In genomic region chr1:199684686-199685273, GRCh38 we compare ENCODE assay signal across 8 cellular contexts.
DNase-seq lines count a peak whose midpoint lies in the region; ATAC-seq and TF ChIP-seq lines count a peak whose summit lies in the region.

No MANE protein-coding gene starts in this region.

- no peaks in the 10 kb centered on the region for H3K9me3 Mint-ChIP-seq in activated naive CD4-positive, alpha-beta T cell treated with anti-CD3 and anti-CD28 coated beads, Interleukin-2, amount 10 ng/mL, durations not matched to agents 7 days and 5 days
- H3K9me3 Mint-ChIP-seq in brain = no peaks in the 10 kb centered on the region

- H3K4me1 ChIP-seq in thoracic aorta (ENCODE audit: control insufficient read depth in 1 of 2, low read depth in 2 of 2) = no peaks in the 10 kb centered on the region

- H3K4me3 ChIP-seq in kidney epithelial cell (ENCODE audit: low read depth, low read length) (no peak overlapping the region), thoracic aorta (no peak overlapping the region)

- no peak overlapping the region for H3K27ac Mint-ChIP-seq in activated naive CD4-positive, alpha-beta T cell treated with anti-CD3 and anti-CD28 coated beads, Interleukin-2, amount 10 ng/mL, durations not matched to agents 7 days and 5 days
- no peak overlapping the region for H3K27ac Mint-ChIP-seq in brain

- H3K27ac ChIP-seq in thoracic aorta = no peak overlapping the region

- no peaks in the 10 kb centered on the region for H3K9me3 ChIP-seq in thoracic aorta

- no peaks in the 10 kb centered on the region for H3K27me3 ChIP-seq in kidney epithelial cell (ENCODE audit: control insufficient read depth, insufficient read depth, low read length)
- no peaks in the 10 kb centered on the region for H3K27me3 ChIP-seq in thoracic aorta (replicated peaks; ENCODE audit: insufficient read depth)

- H3K4me1 Mint-ChIP-seq in activated naive CD4-positive, alpha-beta T cell treated with anti-CD3 and anti-CD28 coated beads, Interleukin-2, amount 10 ng/mL, durations not matched to agents 7 days and 5 days = no peaks in the 10 kb centered on the region
- H3K4me1 Mint-ChIP-seq in brain = peaks cover 32% of the 10 kb centered on the region

- no peak overlapping the region for H3K4me3 Mint-ChIP-seq in activated naive CD4-positive, alpha-beta T cell treated with anti-CD3 and anti-CD28 coated beads, Interleukin-2, amount 10 ng/mL, durations not matched to agents 7 days and 5 days
- no peak overlapping the region for H3K4me3 Mint-ChIP-seq in brain

- peak; percentile 95 for ATAC-seq in GM21529 (IDR thresholded peaks at IDR 0.05; ENCODE audit: unreplicated experiment)
- ATAC-seq in thoracic aorta (ENCODE audit: insufficient number of reproducible peaks, low FRiP score, low read depth) = no peak

- peak; percentile 90 to 94 for TF ChIP-seq CTCF in brain (conservative IDR thresholded peaks at IDR 0.05)
- peak; percentile 78 for TF ChIP-seq CTCF in kidney epithelial cell (IDR thresholded peaks at IDR 0.05; ENCODE audit: insufficient read depth, low read length, poor library complexity, severe bottlenecking)
- TF ChIP-seq CTCF in thoracic aorta (IDR thresholded peaks at IDR 0.05) = peak; percentile 32

- H3K36me3 Mint-ChIP-seq in activated naive CD4-positive, alpha-beta T cell treated with anti-CD3 and anti-CD28 coated beads, Interleukin-2, amount 10 ng/mL, durations not matched to agents 7 days and 5 days = no peaks in the 10 kb centered on the region
- H3K36me3 Mint-ChIP-seq in brain = no peaks in the 10 kb centered on the region

- CTCF ChIA-PET in activated naive CD4-positive, alpha-beta T cell treated with anti-CD3 and anti-CD28 coated beads, Interleukin-2, amount 10 ng/mL, durations not matched to agents 7 days and 5 days (lab: Charles Lee) = interaction anchor here (0.6 to 2.1 kb wide), 6 partner anchors 287 to 824 kb away, joined by 3 to 16 read pairs (median 4); no protein-coding TSS in a partner anchor

- peak; percentile 27 for DNase-seq in activated naive CD4-positive, alpha-beta T cell treated with anti-CD3 and anti-CD28 coated beads, Interleukin-2, amount 10 ng/mL, durations not matched to agents 7 days and 5 days
- DNase-seq in activated naive CD4-positive, alpha-beta T cell treated with anti-CD3 and anti-CD28 coated beads, Interleukin-2, amount 50 U/mL, for 16 hours = no peak
- peak; percentile 88 for DNase-seq in HT-29 (ENCODE audit: low spot score)
- peak; percentile 61 for DNase-seq in NCI-H774 (lab: John Stamatoyannopoulos, UW)
- no peak for DNase-seq in kidney epithelial cell (ENCODE audit: low read depth)
- no peak for DNase-seq in thoracic aorta (ENCODE audit: low spot score)

- no peaks in the 10 kb centered on the region for H3K36me3 ChIP-seq in kidney epithelial cell (ENCODE audit: control insufficient read depth, insufficient read depth, low read length)
- no peaks in the 10 kb centered on the region for H3K36me3 ChIP-seq in thoracic aorta

- peaks cover 3% of the 10 kb centered on the region for H3K27me3 Mint-ChIP-seq in activated naive CD4-positive, alpha-beta T cell treated with anti-CD3 and anti-CD28 coated beads, Interleukin-2, amount 10 ng/mL, durations not matched to agents 7 days and 5 days
- H3K27me3 Mint-ChIP-seq in brain = peaks cover 13% of the 10 kb centered on the region

Comparison
In these comparisons a context has a peak if more than half of its experiments do, and no peak if none do; other contexts are left out.
1. DNase-seq: peak in activated naive CD4-positive, alpha-beta T cell treated with anti-CD3 and anti-CD28 coated beads, Interleukin-2, amount 10 ng/mL, durations not matched to agents 7 days and 5 days (single experiment), HT-29 (single experiment) and NCI-H774 (single experiment); none in activated naive CD4-positive, alpha-beta T cell treated with anti-CD3 and anti-CD28 coated beads, Interleukin-2, amount 50 U/mL, for 16 hours (single experiment), kidney epithelial cell (single experiment) and thoracic aorta (single experiment).
2. CTCF ChIP-seq: peak in every context shown above with its lines; median percentile 92 in brain; 78 in kidney epithelial cell; 32 in thoracic aorta.